ENCODE assay signal across 8 cellular contexts in the genomic region with DNA sequence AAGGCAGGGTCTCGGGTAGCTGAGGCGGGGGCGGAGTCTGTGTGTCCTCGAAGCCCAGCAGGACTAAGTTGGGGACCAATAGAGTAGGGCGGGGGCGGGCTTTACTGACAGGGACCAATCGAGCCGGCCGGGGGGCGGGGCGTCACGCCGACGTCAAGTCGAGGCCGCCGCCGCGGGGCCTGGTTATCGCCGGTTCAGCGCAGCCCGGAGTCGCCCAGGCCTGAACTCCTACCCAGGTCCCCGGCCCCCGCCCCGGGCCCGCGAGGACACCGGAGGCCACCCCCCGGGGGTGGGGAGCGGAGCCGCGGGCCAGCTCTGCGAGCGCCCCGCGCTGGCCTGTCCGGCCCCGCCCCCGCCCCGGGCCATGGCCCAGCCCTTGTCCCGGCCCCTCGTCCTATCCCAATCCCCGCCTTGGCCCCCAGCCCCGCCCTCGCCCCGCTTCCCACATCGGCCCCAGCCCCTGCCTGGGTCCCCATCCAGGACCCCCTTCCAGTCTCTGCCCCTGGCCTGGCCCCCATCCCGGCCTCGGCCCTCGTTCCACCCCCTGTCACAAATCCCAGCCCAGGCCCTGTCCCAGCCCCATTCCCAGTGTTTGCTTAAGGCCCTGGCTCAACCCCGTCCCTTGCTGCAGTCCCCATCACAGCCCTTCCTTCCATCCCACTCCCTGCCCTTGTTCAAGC. TPM values are rescaled to one million over a fixed set of nuclear protein-coding genes. Genes with fewer than 3 reads are reported as not detected.
DNase-seq lines count a peak whose midpoint lies in the region; ATAC-seq and TF ChIP-seq lines count a peak whose summit lies in the region.

A gene with protein sequence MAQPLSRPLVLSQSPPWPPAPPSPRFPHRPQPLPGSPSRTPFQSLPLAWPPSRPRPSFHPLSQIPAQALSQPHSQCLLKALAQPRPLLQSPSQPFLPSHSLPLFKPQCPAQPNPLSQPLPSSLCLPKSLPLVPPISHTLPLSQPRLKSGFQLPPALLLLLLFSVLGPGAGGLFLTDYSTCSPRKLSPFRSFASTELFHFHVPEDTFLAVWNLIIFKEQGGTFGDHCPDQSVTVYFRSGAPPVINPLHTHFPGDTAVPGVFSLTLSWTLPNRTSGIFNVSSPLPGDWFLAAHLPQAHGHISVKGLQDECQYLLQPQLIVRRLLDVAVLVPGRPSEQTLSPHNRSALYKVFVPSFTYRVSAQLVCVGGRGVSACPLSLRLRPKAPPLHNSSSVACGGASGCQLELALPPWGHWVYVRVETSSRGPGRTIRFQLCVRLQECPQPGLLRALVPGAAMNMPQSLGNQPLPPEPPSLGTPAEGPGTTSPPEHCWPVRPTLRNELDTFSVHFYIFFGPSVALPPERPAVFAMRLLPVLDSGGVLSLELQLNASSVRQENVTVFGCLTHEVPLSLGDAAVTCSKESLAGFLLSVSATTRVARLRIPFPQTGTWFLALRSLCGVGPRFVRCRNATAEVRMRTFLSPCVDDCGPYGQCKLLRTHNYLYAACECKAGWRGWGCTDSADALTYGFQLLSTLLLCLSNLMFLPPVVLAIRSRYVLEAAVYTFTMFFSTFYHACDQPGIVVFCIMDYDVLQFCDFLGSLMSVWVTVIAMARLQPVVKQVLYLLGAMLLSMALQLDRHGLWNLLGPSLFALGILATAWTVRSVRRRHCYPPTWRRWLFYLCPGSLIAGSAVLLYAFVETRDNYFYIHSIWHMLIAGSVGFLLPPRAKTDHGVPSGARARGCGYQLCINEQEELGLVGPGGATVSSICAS (plus strand): TSS at position 145 of the 680 bp plus-strand sequence. CDS start 220 bp downstream, at position 365.

- no peaks in the 10 kb centered on the region for H3K9me3 ChIP-seq in A673 (ENCODE audit: low read depth, low read length, poor library complexity, severe bottlenecking)

- H3K36me3 Mint-ChIP-seq in central memory CD8-positive, alpha-beta T cell (ENCODE audit: insufficient read depth) = peaks cover 5% of the 10 kb centered on the region

- H3K4me3 ChIP-seq in A673 (ENCODE audit: low read depth, low read length, poor library complexity, severe bottlenecking) (peak within 1 kb of the TSS; percentile 61), kidney epithelial cell (ENCODE audit: low read depth, low read length) (peak within 1 kb of the TSS; percentile 54)

- peak within 1 kb of the TSS; percentile 89 for H3K4me3 Mint-ChIP-seq in central memory CD8-positive, alpha-beta T cell

- POLR2A ChIA-PET in A673 (lab: Charles Lee; ENCODE audit: low non-redundant PET) = interaction anchor here (0.6 kb wide), 1 partner anchor 70 kb away, joined by 10 read pairs; no protein-coding TSS in a partner anchor

- ATAC-seq in GM19023 (IDR thresholded peaks at IDR 0.05; ENCODE audit: unreplicated experiment) = peak; percentile 82
- peak; percentile 84 for ATAC-seq in HG03175 (IDR thresholded peaks at IDR 0.05; ENCODE audit: unreplicated experiment)
- ATAC-seq in activated CD4-positive, CD25-positive, alpha-beta regulatory T cell treated with anti-CD3 and anti-CD28 coated beads, Interleukin-2, amount 50 U/mL, for 24 hours = peak; percentile 94
- peak; percentile 96 for ATAC-seq in central memory CD8-positive, alpha-beta T cell (replicated peaks; ENCODE audit: extremely low read depth, poor library complexity, severe bottlenecking)

- H3K4me1 Mint-ChIP-seq in central memory CD8-positive, alpha-beta T cell = peaks cover 38% of the 10 kb centered on the region

- H3K27me3 Mint-ChIP-seq in central memory CD8-positive, alpha-beta T cell = no peaks in the 10 kb centered on the region

- CTCF ChIA-PET in A673 (lab: Charles Lee) = interaction anchor here (1.1 kb wide), 1 partner anchor 74 kb away, joined by 9 read pairs; no protein-coding TSS in a partner anchor

- intact Hi-C loops in A673 (cut with micrococcal nuclease; ENCODE audit: unreplicated experiment) = loop anchor here (5.0 kb wide), 1 partner anchor 53 kb away; no protein-coding TSS in a partner anchor

- H3K27ac Mint-ChIP-seq in central memory CD8-positive, alpha-beta T cell (ENCODE audit: low read depth) = peak within 1 kb of the TSS; percentile 96

- peak; percentile 96 for DNase-seq in A673 (ENCODE audit: low spot score)
- peak; percentile 97 for DNase-seq in NCI-H345 (lab: John Stamatoyannopoulos, UW)
- DNase-seq in central memory CD8-positive, alpha-beta T cell (ENCODE audit: low spot score in 2 of 2) = peak; percentile 79 to 80
- DNase-seq in kidney epithelial cell (ENCODE audit: low read depth) = peak; percentile 81
- peak; percentile 83 to 91 for DNase-seq in stimulated activated CD4-positive, alpha-beta T cell treated with anti-CD3 and anti-CD28 coated beads, Interleukin-15, amount 100 ng/mL, for 1 hour (ENCODE audit: low read depth in 1 of 2, low spot score in 1 of 2)

- no peaks in the 10 kb centered on the region for H3K9me3 Mint-ChIP-seq in central memory CD8-positive, alpha-beta T cell

- H3K27me3 ChIP-seq in A673 (replicated peaks; ENCODE audit: insufficient read depth, low read depth, low read length, poor library complexity) = no peaks in the 10 kb centered on the region
- H3K27me3 ChIP-seq in kidney epithelial cell (ENCODE audit: control insufficient read depth, insufficient read depth, low read length) = no peaks in the 10 kb centered on the region

- TF ChIP-seq CTCF in A673 (conservative IDR thresholded peaks at IDR 0.05; ENCODE audit: low read depth, low read length) (no peak), kidney epithelial cell (IDR thresholded peaks at IDR 0.05; ENCODE audit: insufficient read depth, low read length, poor library complexity, severe bottlenecking) (no peak)

- peaks cover 9% of the 10 kb centered on the region for H3K4me1 ChIP-seq in A673 (ENCODE audit: insufficient read depth, low read length, poor library complexity, severe bottlenecking)

- peak within 1 kb of the TSS; percentile 63 for H3K27ac ChIP-seq in A673 (ENCODE audit: low read depth, low read length, poor library complexity, severe bottlenecking)

- BruUV-seq in A673 (replicated peaks; lab: Mats Ljungman, UMichigan) = no TSS peak

- no peaks in the 10 kb centered on the region for H3K36me3 ChIP-seq in A673 (ENCODE audit: insufficient read depth, low read length, poor library complexity, severe bottlenecking)
- no peaks in the 10 kb centered on the region for H3K36me3 ChIP-seq in kidney epithelial cell (ENCODE audit: control insufficient read depth, insufficient read depth, low read length)

RNA-seq across cellular contexts. Expression of the gene that starts here (rescaled TPM):
- total RNA-seq in A673 (2021) (6.9 and 10.9 TPM in 2 replicates), kidney epithelial cell (5.9 and 11.5 TPM in 2 replicates)

Comparison
In these comparisons a context has a peak if more than half of its experiments do, and no peak if none do; other contexts are left out.
1. Peak in every context shown above with its lines: DNase-seq, ATAC-seq, H3K4me3 ChIP-seq and H3K27ac ChIP-seq.